15 cellular contexts compared by ENCODE assay signal in the genomic region with DNA sequence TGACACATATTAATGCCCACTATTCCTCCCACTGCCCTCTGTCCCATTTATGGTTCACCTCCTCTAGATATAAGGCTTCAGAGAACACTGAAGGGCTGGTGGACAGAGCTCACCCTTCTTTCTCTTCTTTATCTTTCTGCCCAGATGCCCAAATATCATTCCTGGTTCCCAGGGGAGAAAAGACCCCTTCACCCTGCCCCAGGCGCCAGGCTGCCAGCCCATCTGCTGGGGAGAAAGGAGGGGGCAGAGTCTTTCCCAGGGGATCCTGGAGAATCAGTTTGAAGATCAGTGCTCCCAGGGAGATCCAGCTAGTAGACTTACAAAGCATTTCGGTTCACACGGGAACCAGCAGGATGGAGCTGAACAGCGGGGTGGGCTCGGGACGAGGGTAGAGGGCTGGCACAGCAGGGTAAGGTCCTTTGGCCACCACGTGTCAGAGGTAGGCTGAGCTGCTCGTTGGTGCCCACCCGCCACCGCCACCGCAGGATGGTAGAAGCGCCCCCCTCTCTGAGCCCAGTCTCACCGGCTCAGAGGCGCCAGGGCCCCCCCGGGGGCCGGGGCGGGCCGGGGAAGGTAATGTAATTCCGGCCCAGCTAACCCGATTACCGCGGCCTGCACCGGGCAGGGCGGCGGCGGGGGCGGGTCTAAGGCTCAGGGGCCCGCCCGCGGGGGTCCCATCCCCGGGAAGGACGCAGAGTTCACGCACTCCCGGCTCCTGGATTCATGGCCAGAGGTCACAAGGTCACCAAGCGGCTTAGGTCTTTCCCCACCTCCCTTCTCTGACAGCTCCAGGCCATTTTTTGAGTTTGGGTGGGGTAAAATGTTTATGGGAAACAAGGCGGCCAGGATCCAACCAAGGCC. TPM values are rescaled to one million over a fixed set of nuclear protein-coding genes. Genes with fewer than 3 reads are reported as not detected.
DNase-seq lines count a peak whose midpoint lies in the region; ATAC-seq, FAIRE-seq and TF ChIP-seq lines count a peak whose summit lies in the region.
"Had no signal": no experiment of that assay in that cellular context is flagged by ENCODE, and none has a peak within 500 bp of the region (broad histone marks: within the 10 kb centered on the region; RNA-seq: fewer than 3 reads in every experiment).

No MANE protein-coding gene starts in this region.

- POLR2A ChIA-PET in A549 (lab: Yijun Ruan, JAX) = no interaction called here

- no peak overlapping the region for H3K9ac ChIP-seq in iPS-20b (ENCODE audit: low read depth, low read length)

- H3K4me2 ChIP-seq in A549 = peak overlapping the region; percentile 94; the same call in 2 of the 3 replicates
- H3K4me2 ChIP-seq: PC-9 had no signal

- FAIRE-seq in A549 (lab: Jason Lieb, UNC) = no peak

- H3K4me3 ChIP-seq in A549 (no peak overlapping the region), iPS-20b (ENCODE audit: low read length) (peak overlapping the region; percentile 38; the same call in 1 of the 2 replicates)
- H3K4me3 ChIP-seq: left ventricle myocardium inferior, PC-9 had no signal

- TF ChIP-seq POLR2A in A549 (IDR thresholded peaks at IDR 0.05; ENCODE audit: low read length) = no peak

- DNase-seq in A549 (ENCODE audit: low read depth in 1 of 2, low spot score in 1 of 2) (no peak), D341Med (ENCODE audit: low spot score) (peak; percentile 85), NCI-H2107 treated with DMSO at 0.1 percent for 48 hours (lab: John Stamatoyannopoulos, UW; ENCODE audit: unreplicated experiment) (no peak), GM03348 (ENCODE audit: low spot score) (no peak), SIG-M5 treated with dmso at 0.1 percent for 504 hours (lab: John Stamatoyannopoulos, UW; ENCODE audit: unreplicated experiment) (no peak)
- DNase-seq: activated effector memory CD4-positive, alpha-beta T cell treated with anti-CD3 and anti-CD28 coated beads, Interleukin-2, amount 50 U/mL, for 16 hours; head of caudate nucleus; left ventricle myocardium inferior; natural killer cell; NCI-H2107; PC-9 had no signal

- no peak for ATAC-seq in A549
- ATAC-seq in SK-N-SH treated with all-trans-retinoic acid at 6 μM for 48 hours = peak; percentile 41
- ATAC-seq in HG02981 (IDR thresholded peaks at IDR 0.05; ENCODE audit: unreplicated experiment) = no peak
- ATAC-seq: natural killer cell had no signal

- WGBS in A549 (ENCODE audit: missing lambda C conversion rate) = 65% methylated on average over 31 of the region's 36 CpGs

- H3K9me3 ChIP-seq in A549 = no peaks in the 10 kb centered on the region
- peaks cover 10% of the 10 kb centered on the region for H3K9me3 ChIP-seq in iPS-20b (ENCODE audit: insufficient read depth, low read depth, low read length)
- H3K9me3 ChIP-seq: left ventricle myocardium inferior had no signal

- no peak for TF ChIP-seq RAD21 in A549 (conservative IDR thresholded peaks at IDR 0.05 in 1 of 2, IDR thresholded peaks at IDR 0.05 in 1 of 2)

- H3K4me1 ChIP-seq in A549 (peaks cover 10% of the 10 kb centered on the region; the same call in 1 of the 3 replicates), iPS-20b (ENCODE audit: insufficient read depth, low read length) (peaks cover 6% of the 10 kb centered on the region; the same call in 1 of the 2 replicates)

- no peaks in the 10 kb centered on the region for H3K36me3 ChIP-seq in iPS-20b (ENCODE audit: insufficient read depth, low read depth, low read length)
- H3K36me3 ChIP-seq: left ventricle myocardium inferior had no signal

- TF ChIP-seq CTCF in A549 (IDR thresholded peaks at IDR 0.05) = no peak

- H3K27me3 ChIP-seq in iPS-20b (ENCODE audit: insufficient read depth, low read length) = peaks cover 100% of the 10 kb centered on the region

- no peak for TF ChIP-seq EP300 in A549 (IDR thresholded peaks at IDR 0.05)

- CTCF ChIA-PET in A549 (lab: Yijun Ruan, JAX) = interaction anchor here (1.0 to 1.1 kb wide), 3 partner anchors 74 to 79 kb away, joined by 3 to 4 read pairs (median 3); no protein-coding TSS in a partner anchor

- H3K27ac ChIP-seq in A549 (no peak overlapping the region), iPS-20b (ENCODE audit: low read length) (no peak overlapping the region)
- H3K27ac ChIP-seq: C4-2B, left ventricle myocardium inferior, PC-9 had no signal

TF ChIP-seq in A549, 52 proteins besides CTCF, POLR2A, EP300 and RAD21:
- TF ChIP-seq HOXB5 (CRISPR knock-in tag; IDR thresholded peaks at IDR 0.05) (no peak), MAX (IDR thresholded peaks at IDR 0.05) (no peak)

TF ChIP-seq in SK-N-SH treated with all-trans-retinoic acid at 6 μM for 48 hours, 23 proteins besides CTCF, POLR2A, EP300 and RAD21 (continues in another document):
- TF ChIP-seq, protein P1, sequence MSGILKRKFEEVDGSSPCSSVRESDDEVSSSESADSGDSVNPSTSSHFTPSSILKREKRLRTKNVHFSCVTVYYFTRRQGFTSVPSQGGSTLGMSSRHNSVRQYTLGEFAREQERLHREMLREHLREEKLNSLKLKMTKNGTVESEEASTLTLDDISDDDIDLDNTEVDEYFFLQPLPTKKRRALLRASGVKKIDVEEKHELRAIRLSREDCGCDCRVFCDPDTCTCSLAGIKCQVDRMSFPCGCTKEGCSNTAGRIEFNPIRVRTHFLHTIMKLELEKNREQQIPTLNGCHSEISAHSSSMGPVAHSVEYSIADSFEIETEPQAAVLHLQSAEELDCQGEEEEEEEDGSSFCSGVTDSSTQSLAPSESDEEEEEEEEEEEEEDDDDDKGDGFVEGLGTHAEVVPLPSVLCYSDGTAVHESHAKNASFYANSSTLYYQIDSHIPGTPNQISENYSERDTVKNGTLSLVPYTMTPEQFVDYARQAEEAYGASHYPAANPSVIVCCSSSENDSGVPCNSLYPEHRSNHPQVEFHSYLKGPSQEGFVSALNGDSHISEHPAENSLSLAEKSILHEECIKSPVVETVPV (CRISPR knock-in tag; IDR thresholded peaks at IDR 0.05) = no peak
- TF ChIP-seq ZNF565 (CRISPR knock-in tag; conservative IDR thresholded peaks at IDR 0.05; ENCODE audit: low read depth) (no peak), ZC3H10 (CRISPR knock-in tag; IDR thresholded peaks at IDR 0.05) (no peak), ZNF70 (CRISPR knock-in tag; IDR thresholded peaks at IDR 0.05) (0 out of 2 replicates have a peak, but pooled peaks have one; percentile 12), ZNF8 (CRISPR knock-in tag; IDR thresholded peaks at IDR 0.05) (0 out of 2 replicates have a peak, but pooled peaks have one; percentile 4), ISL1 (CRISPR knock-in tag; IDR thresholded peaks at IDR 0.05) (peak; percentile 60)
- TF ChIP-seq, protein P2, sequence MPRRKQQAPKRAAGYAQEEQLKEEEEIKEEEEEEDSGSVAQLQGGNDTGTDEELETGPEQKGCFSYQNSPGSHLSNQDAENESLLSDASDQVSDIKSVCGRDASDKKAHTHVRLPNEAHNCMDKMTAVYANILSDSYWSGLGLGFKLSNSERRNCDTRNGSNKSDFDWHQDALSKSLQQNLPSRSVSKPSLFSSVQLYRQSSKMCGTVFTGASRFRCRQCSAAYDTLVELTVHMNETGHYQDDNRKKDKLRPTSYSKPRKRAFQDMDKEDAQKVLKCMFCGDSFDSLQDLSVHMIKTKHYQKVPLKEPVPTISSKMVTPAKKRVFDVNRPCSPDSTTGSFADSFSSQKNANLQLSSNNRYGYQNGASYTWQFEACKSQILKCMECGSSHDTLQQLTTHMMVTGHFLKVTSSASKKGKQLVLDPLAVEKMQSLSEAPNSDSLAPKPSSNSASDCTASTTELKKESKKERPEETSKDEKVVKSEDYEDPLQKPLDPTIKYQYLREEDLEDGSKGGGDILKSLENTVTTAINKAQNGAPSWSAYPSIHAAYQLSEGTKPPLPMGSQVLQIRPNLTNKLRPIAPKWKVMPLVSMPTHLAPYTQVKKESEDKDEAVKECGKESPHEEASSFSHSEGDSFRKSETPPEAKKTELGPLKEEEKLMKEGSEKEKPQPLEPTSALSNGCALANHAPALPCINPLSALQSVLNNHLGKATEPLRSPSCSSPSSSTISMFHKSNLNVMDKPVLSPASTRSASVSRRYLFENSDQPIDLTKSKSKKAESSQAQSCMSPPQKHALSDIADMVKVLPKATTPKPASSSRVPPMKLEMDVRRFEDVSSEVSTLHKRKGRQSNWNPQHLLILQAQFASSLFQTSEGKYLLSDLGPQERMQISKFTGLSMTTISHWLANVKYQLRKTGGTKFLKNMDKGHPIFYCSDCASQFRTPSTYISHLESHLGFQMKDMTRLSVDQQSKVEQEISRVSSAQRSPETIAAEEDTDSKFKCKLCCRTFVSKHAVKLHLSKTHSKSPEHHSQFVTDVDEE (CRISPR knock-in tag; IDR thresholded peaks at IDR 0.05) = peak; percentile 12; the same call in 1 of the 2 replicates

RNA-seq across cellular contexts. Expression of gene TLX2, which starts 1.3 kb away (rescaled TPM):
- polyA plus RNA-seq in A549 (2011; rRNA removed) = 0.05 TPM in 1 of 2 replicates, not detected in the other
- polyA plus RNA-seq in A549 (2012; cell fraction: cytosol; rRNA removed) = 0.17 and 0.38 TPM in 2 replicates
- 0.33 and 0.54 TPM in 2 replicates for polyA plus RNA-seq in A549 (2012; cell fraction: nucleus; rRNA removed)
- polyA plus RNA-seq in A549 (2017; fragmentation: RNase III; extraction: RNeasy Plus Mini Kit Qiagen cat#74134 plus additional on column Dnase treatment) = 0.37 to 0.58 TPM (median 0.39 TPM) in 3 replicates
- polyA minus RNA-seq in A549 (2011; rRNA and poly(A)+ RNA removed) = 0.15 TPM in 1 of 2 replicates, not detected in the other

RNA-seq across cellular contexts. Expression of gene PCGF1, which starts 5.5 kb away (rescaled TPM):
- 53.6 and 55.3 TPM in 2 replicates for polyA plus RNA-seq in A549 (2011; rRNA removed)
- polyA plus RNA-seq in A549 (2012; cell fraction: cytosol; rRNA removed) = 42.9 and 51.6 TPM in 2 replicates
- polyA plus RNA-seq in A549 (2012; cell fraction: nucleus; rRNA removed) = 32.8 and 45.5 TPM in 2 replicates
- 32.2 to 38.1 TPM (median 32.8 TPM) in 3 replicates for polyA plus RNA-seq in A549 (2017; fragmentation: RNase III; extraction: RNeasy Plus Mini Kit Qiagen cat#74134 plus additional on column Dnase treatment)
- polyA minus RNA-seq in A549 (2011; rRNA and poly(A)+ RNA removed) = 74.3 and 112 TPM in 2 replicates

RNA-seq across cellular contexts. Expression of gene DQX1, which starts 13.1 kb away (rescaled TPM):
- 0.39 and 0.42 TPM in 2 replicates for polyA plus RNA-seq in A549 (2011; rRNA removed)
- polyA plus RNA-seq in A549 (2012; cell fraction: cytosol; rRNA removed) = 0.25 and 0.27 TPM in 2 replicates
- 1.8 and 2.2 TPM in 2 replicates for polyA plus RNA-seq in A549 (2012; cell fraction: nucleus; rRNA removed)
- 0.09 to 0.21 TPM (median 0.15 TPM) in 3 replicates for polyA plus RNA-seq in A549 (2017; fragmentation: RNase III; extraction: RNeasy Plus Mini Kit Qiagen cat#74134 plus additional on column Dnase treatment)
- 0.21 and 0.63 TPM in 2 replicates for polyA minus RNA-seq in A549 (2011; rRNA and poly(A)+ RNA removed)

RNA-seq across cellular contexts. Expression of gene LBX2, which starts 13.6 kb away (rescaled TPM):
- polyA plus RNA-seq in A549 (2011; rRNA removed) (0.84 and 1.0 TPM in 2 replicates), A549 (2017; fragmentation: RNase III; extraction: RNeasy Plus Mini Kit Qiagen cat#74134 plus additional on column Dnase treatment) (2.0 to 2.4 TPM (median 2.1 TPM) in 3 replicates)
- 1.5 and 2.3 TPM in 2 replicates for polyA plus RNA-seq in A549 (2012; cell fraction: cytosol; rRNA removed)
- 2.3 and 3.7 TPM in 2 replicates for polyA plus RNA-seq in A549 (2012; cell fraction: nucleus; rRNA removed)
- polyA minus RNA-seq in A549 (2011; rRNA and poly(A)+ RNA removed) = 0.39 and 0.62 TPM in 2 replicates

RNA-seq across cellular contexts. Expression of gene AUP1, which starts 16.5 kb away (rescaled TPM):
- polyA plus RNA-seq in A549 (2011; rRNA removed) (129 and 181 TPM in 2 replicates), A549 (2017; fragmentation: RNase III; extraction: RNeasy Plus Mini Kit Qiagen cat#74134 plus additional on column Dnase treatment) (160 to 164 TPM (median 163 TPM) in 3 replicates)
- polyA plus RNA-seq in A549 (2012; cell fraction: cytosol; rRNA removed) = 262 and 310 TPM in 2 replicates
- polyA plus RNA-seq in A549 (2012; cell fraction: nucleus; rRNA removed) = 733 and 769 TPM in 2 replicates
- 182 and 216 TPM in 2 replicates for polyA minus RNA-seq in A549 (2011; rRNA and poly(A)+ RNA removed)
